ENCODE assay signal across 17 cellular contexts in the genomic region with DNA sequence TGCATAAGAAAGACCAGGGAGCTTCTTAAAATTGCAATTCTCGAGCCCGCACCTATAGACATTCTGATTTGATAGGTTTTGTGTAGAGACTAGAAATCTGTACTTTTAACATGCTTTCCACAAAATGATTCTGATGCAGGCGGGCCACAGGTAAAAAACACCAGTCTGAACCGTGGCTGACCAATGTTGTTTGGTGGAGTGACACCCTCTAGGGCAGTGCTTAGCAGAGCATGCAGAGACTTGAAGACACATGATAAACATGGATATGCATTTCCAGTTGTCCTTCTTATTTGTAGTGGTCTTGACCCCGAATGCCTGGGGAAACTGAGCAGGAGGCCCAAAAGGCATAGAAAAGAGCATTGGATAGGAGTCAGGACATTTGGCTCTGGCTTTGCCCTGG. TPM values are rescaled to one million over a fixed set of nuclear protein-coding genes. Genes with fewer than 3 reads are reported as not detected.
A peak's percentile ranks its signal among the peaks of the same experiment; 100 is the strongest.
DNase-seq lines count a peak whose midpoint lies in the region; ATAC-seq and TF ChIP-seq lines count a peak whose summit lies in the region.
"Had no signal": no experiment of that assay in that cellular context is flagged by ENCODE, and none has a peak within 500 bp of the region (broad histone marks: within the 10 kb centered on the region; RNA-seq: fewer than 3 reads in every experiment).

No MANE protein-coding gene starts in this region.

- H3K36me3 Mint-ChIP-seq in activated CD8-positive, alpha-beta memory T cell treated with anti-CD3 and anti-CD28 coated beads, Interleukin-2, amount 10 ng/mL, durations not matched to agents 7 days and 5 days, result no peaks in the 10 kb centered on the region
- H3K36me3 Mint-ChIP-seq in activated T-helper 17 cell treated with anti-CD3 and anti-CD28 coated beads, Interleukin-2, amount 50 U/mL, for 72 hours (ENCODE audit: low read depth), result no peaks in the 10 kb centered on the region
- H3K36me3 Mint-ChIP-seq: CD4-positive, alpha-beta memory T cell had no signal

- H3K4me1 ChIP-seq in KMS-11 (ENCODE audit: low read depth, poor library complexity, severe bottlenecking), result peaks cover 43% of the 10 kb centered on the region

- no peak overlapping the region for H3K27ac Mint-ChIP-seq in activated CD8-positive, alpha-beta memory T cell treated with anti-CD3 and anti-CD28 coated beads, Interleukin-2, amount 10 ng/mL, durations not matched to agents 7 days and 5 days
- no peak overlapping the region for H3K27ac Mint-ChIP-seq in activated T-helper 17 cell treated with anti-CD3 and anti-CD28 coated beads, Interleukin-2, amount 50 U/mL, for 72 hours
- H3K27ac Mint-ChIP-seq: CD4-positive, alpha-beta memory T cell; GM23338; HFFc6 had no signal

- no peaks in the 10 kb centered on the region for H3K4me1 Mint-ChIP-seq in activated CD8-positive, alpha-beta memory T cell treated with anti-CD3 and anti-CD28 coated beads, Interleukin-2, amount 10 ng/mL, durations not matched to agents 7 days and 5 days
- no peaks in the 10 kb centered on the region for H3K4me1 Mint-ChIP-seq in activated T-helper 17 cell treated with anti-CD3 and anti-CD28 coated beads, Interleukin-2, amount 50 U/mL, for 72 hours
- H3K4me1 Mint-ChIP-seq: CD4-positive, alpha-beta memory T cell had no signal

- no peaks in the 10 kb centered on the region for H3K36me3 ChIP-seq in KMS-11 (ENCODE audit: insufficient read depth)
- H3K36me3 ChIP-seq: HAP-1 had no signal

- TF ChIP-seq CTCF in KMS-11 (conservative IDR thresholded peaks at IDR 0.05; ENCODE audit: low read depth, low read length), result no peak

- no peaks in the 10 kb centered on the region for H3K9me3 Mint-ChIP-seq in activated CD8-positive, alpha-beta memory T cell treated with anti-CD3 and anti-CD28 coated beads, Interleukin-2, amount 10 ng/mL, durations not matched to agents 7 days and 5 days (ENCODE audit: low read depth)
- no peaks in the 10 kb centered on the region for H3K9me3 Mint-ChIP-seq in activated T-helper 17 cell treated with anti-CD3 and anti-CD28 coated beads, Interleukin-2, amount 50 U/mL, for 72 hours
- H3K9me3 Mint-ChIP-seq: CD4-positive, alpha-beta memory T cell; GM23338; HFFc6 had no signal

- H3K9ac ChIP-seq in KMS-11, result no peak overlapping the region

- H2AFZ ChIP-seq in KMS-11 (ENCODE audit: low read depth), result no peak overlapping the region
- H2AFZ ChIP-seq: GM23338 had no signal

- H3K4me2 ChIP-seq in KMS-11, result no peak overlapping the region
- H3K4me2 ChIP-seq: GM23338 had no signal

- H3K27me3 Mint-ChIP-seq in activated CD8-positive, alpha-beta memory T cell treated with anti-CD3 and anti-CD28 coated beads, Interleukin-2, amount 10 ng/mL, durations not matched to agents 7 days and 5 days, result peaks cover 48% of the 10 kb centered on the region
- peaks cover 26% of the 10 kb centered on the region for H3K27me3 Mint-ChIP-seq in activated T-helper 17 cell treated with anti-CD3 and anti-CD28 coated beads, Interleukin-2, amount 50 U/mL, for 72 hours

- H3K79me2 ChIP-seq in KMS-11 (ENCODE audit: insufficient read depth, low read depth), result no peaks in the 10 kb centered on the region

- H3K27ac ChIP-seq in KMS-11, result peak overlapping the region; percentile 94; the same call in 1 of the 2 replicates

- no peak overlapping the region for H3K4me3 ChIP-seq in KMS-11 (IDR thresholded peaks at IDR 0.05; ENCODE audit: insufficient read depth, low read depth, low read length)
- H3K4me3 ChIP-seq: GM23338, HAP-1 had no signal

- CTCF ChIA-PET in activated CD8-positive, alpha-beta memory T cell treated with anti-CD3 and anti-CD28 coated beads, Interleukin-2, amount 10 ng/mL, durations not matched to agents 7 days and 5 days (lab: Charles Lee), result no interaction called here

- no peaks in the 10 kb centered on the region for H4K20me1 ChIP-seq in KMS-11 (ENCODE audit: insufficient read depth)

- no peak overlapping the region for H3K4me3 Mint-ChIP-seq in activated CD8-positive, alpha-beta memory T cell treated with anti-CD3 and anti-CD28 coated beads, Interleukin-2, amount 10 ng/mL, durations not matched to agents 7 days and 5 days
- no peak overlapping the region for H3K4me3 Mint-ChIP-seq in activated T-helper 17 cell treated with anti-CD3 and anti-CD28 coated beads, Interleukin-2, amount 50 U/mL, for 72 hours
- H3K4me3 Mint-ChIP-seq: CD4-positive, alpha-beta memory T cell; GM23338; HFFc6 had no signal

- peak; percentile 48 for DNase-seq in activated CD8-positive, alpha-beta memory T cell treated with anti-CD3 and anti-CD28 coated beads for 24 hours
- DNase-seq in activated CD8-positive, alpha-beta memory T cell treated with anti-CD3 and anti-CD28 coated beads, Interleukin-2, amount 10 ng/mL, durations not matched to agents 7 days and 5 days, result no peak
- no peak for DNase-seq in NCI-H1105 (lab: John Stamatoyannopoulos, UW)
- DNase-seq: C1 segment of cervical spinal cord; Calu3; CD4-positive, alpha-beta memory T cell; COR-L47; DMS53; DMS79 treated with DMSO at 0.1 percent for 48 hours; GF-D8; HFFc6 had no signal

- ATAC-seq in activated CD8-positive, alpha-beta memory T cell treated with anti-CD3 and anti-CD28 coated beads, Interleukin-2, amount 10 ng/mL, durations not matched to agents 7 days and 5 days, result no peak
- ATAC-seq in activated T-helper 17 cell treated with anti-CD3 and anti-CD28 coated beads, Interleukin-2, amount 50 U/mL, for 72 hours (replicated peaks), result peak; percentile 16
- no peak for ATAC-seq in HG03354 (IDR thresholded peaks at IDR 0.05; ENCODE audit: poor library complexity, severe bottlenecking, unreplicated experiment)
- ATAC-seq: GM23338 had no signal

- no peaks in the 10 kb centered on the region for H3K27me3 ChIP-seq in KMS-11 (ENCODE audit: insufficient read depth, low read depth)

RNA-seq across cellular contexts. Expression of gene COL15A1, which starts 10.5 kb away (rescaled TPM):
- total RNA-seq in activated CD8-positive, alpha-beta memory T cell treated with anti-CD3 and anti-CD28 coated beads, Interleukin-2, amount 10 ng/mL, durations not matched to agents 7 days and 5 days, result under 1 TPM; 0.45 to 0.53 TPM
- under 1 TPM; 0.11 to 0.82 TPM for total RNA-seq in activated T-helper 17 cell treated with anti-CD3 and anti-CD28 coated beads, Interleukin-2, amount 50 U/mL, for 72 hours
- total RNA-seq: Calu3; CD4-positive, alpha-beta memory T cell; G401 had no signal
